In genomic region chr10:46550795-46551700, GRCh38 we compare ENCODE assay signal across 17 cellular contexts. TPM values are rescaled to one million over a fixed set of nuclear protein-coding genes. Genes with fewer than 3 reads are reported as not detected.
DNase-seq lines count a peak whose midpoint lies in the region; ATAC-seq and TF ChIP-seq lines count a peak whose summit lies in the region.
"Had no signal": no experiment of that assay in that cellular context is flagged by ENCODE, and none has a peak within 500 bp of the region (broad histone marks: within the 10 kb centered on the region; RNA-seq: fewer than 3 reads in every experiment).

No MANE protein-coding gene starts in this region.

- H4K5ac ChIP-seq in H9 (ENCODE audit: insufficient read length, low read depth, low read length), result no peak overlapping the region

- no peaks in the 10 kb centered on the region for H3K9me3 Mint-ChIP-seq in H9
- H3K9me3 Mint-ChIP-seq: activated T-helper 2 cell treated with anti-CD3 and anti-CD28 coated beads, Interferon-gamma antibody, Interleukin-2, Interleukin-4, amounts not matched to agents 10 μg/mL and 5 μg/mL and 100 μg/mL, durations not matched to agents 14 hours and 24 hours and 36 hours had no signal

- H3K27ac Mint-ChIP-seq in H9, result no peak overlapping the region
- H3K27ac Mint-ChIP-seq: activated T-helper 2 cell treated with anti-CD3 and anti-CD28 coated beads, Interferon-gamma antibody, Interleukin-2, Interleukin-4, amounts not matched to agents 10 μg/mL and 5 μg/mL and 100 μg/mL, durations not matched to agents 14 hours and 24 hours and 36 hours had no signal

- H3K27me3 ChIP-seq in H9 (ENCODE audit: insufficient read depth, low read length), result no peaks in the 10 kb centered on the region
- H3K27me3 ChIP-seq in osteoblast (ENCODE audit: insufficient read depth, low read length), result peaks cover 27% of the 10 kb centered on the region

- no peak overlapping the region for H3K27ac ChIP-seq in H9 (ENCODE audit: insufficient read length, low read depth, low read length)
- no peak overlapping the region for H3K27ac ChIP-seq in osteoblast (ENCODE audit: low read depth, low read length)
- no peak overlapping the region for H3K27ac ChIP-seq in substantia nigra (ENCODE audit: low read depth, low read length, poor library complexity, severe bottlenecking)
- H3K27ac ChIP-seq: BLaER1, epithelial cell of prostate, parathyroid adenoma had no signal

- no peak overlapping the region for H4K8ac ChIP-seq in H9 (replicated peaks; ENCODE audit: insufficient read length, low read depth, low read length)

- H3K4me2 ChIP-seq in H9 (ENCODE audit: insufficient read depth, insufficient read length, low read length) (no peak overlapping the region), osteoblast (ENCODE audit: insufficient read depth, low read length) (no peak overlapping the region)
- H3K4me2 ChIP-seq: BLaER1 had no signal

- no peak overlapping the region for H2BK15ac ChIP-seq in H9 (ENCODE audit: low read depth, low read length)

- no peak overlapping the region for H2BK12ac ChIP-seq in H9 (ENCODE audit: insufficient read length, low read depth, low read length)

- no peak overlapping the region for H4K91ac ChIP-seq in H9 (ENCODE audit: insufficient read length, low read depth, low read length)

- H2AFZ ChIP-seq in H9 (ENCODE audit: low read length), result no peak overlapping the region
- H2AFZ ChIP-seq in osteoblast (ENCODE audit: low read length), result no peak overlapping the region
- H2AFZ ChIP-seq: parathyroid adenoma had no signal

- H3K4me1 ChIP-seq in H9 (ENCODE audit: insufficient read depth, low read length) (peaks cover 4% of the 10 kb centered on the region; the same call in 1 of the 2 replicates), osteoblast (ENCODE audit: insufficient read depth, low read length) (no peaks in the 10 kb centered on the region)

- H3K14ac ChIP-seq in H9 (ENCODE audit: insufficient read depth, low read length), result no peak overlapping the region

- no peak overlapping the region for H3K23ac ChIP-seq in H9 (ENCODE audit: insufficient read length, low read depth, low read length)

- H2AK5ac ChIP-seq in H9 (ENCODE audit: insufficient read length, low read length), result no peak overlapping the region

- H2BK20ac ChIP-seq in H9 (ENCODE audit: low read depth, low read length, poor library complexity, severe bottlenecking), result no peak overlapping the region

- H2BK120ac ChIP-seq in H9 (ENCODE audit: low read depth, low read length, poor library complexity, severe bottlenecking), result no peak overlapping the region

- DNase-seq in AG08396 (ENCODE audit: low spot score) (peak; percentile 27), H9 (peak; percentile 25), ecto neural progenitor cell (ENCODE audit: low spot score) (peak; percentile 41), osteoblast (ENCODE audit: insufficient read length, low spot score, missing footprints) (peak; percentile 93), NOMO-1 treated with dmso at 0.1 percent for 144 hours (lab: John Stamatoyannopoulos, UW; ENCODE audit: unreplicated experiment) (no peak), substantia nigra (lab: John Stamatoyannopoulos, UW) (no peak), GF-D8 (lab: John Stamatoyannopoulos, UW) (no peak)
- DNase-seq: hypothalamus; NCI-H2029; SIG-M5; stimulated activated naive CD8-positive, alpha-beta T cell treated with anti-CD3 and anti-CD28 coated beads, Interleukin-15, Interleukin-2, amounts not matched to agents 100 U/mL and 50 U/mL, for 24 hours had no signal

- no peak overlapping the region for H2BK5ac ChIP-seq in H9 (ENCODE audit: insufficient read length, low read length)

- no peak overlapping the region for H3K18ac ChIP-seq in H9 (ENCODE audit: insufficient read length, low read depth, low read length)

- no peak overlapping the region for H3K4me3 ChIP-seq in osteoblast (ENCODE audit: insufficient read depth, low read length)
- H3K4me3 ChIP-seq: BLaER1 had no signal

- H3T11ph ChIP-seq in H9 (ENCODE audit: low read length), result no peak overlapping the region

- peaks cover 8% of the 10 kb centered on the region for H3K23me2 ChIP-seq in H9 (ENCODE audit: insufficient read length, low read depth, low read length, poor library complexity, severe bottlenecking)

- no peaks in the 10 kb centered on the region for H3K79me1 ChIP-seq in H9 (ENCODE audit: insufficient read depth, low read depth, low read length, poor library complexity, severe bottlenecking)

- H3K36me3 Mint-ChIP-seq in H9 (ENCODE audit: insufficient read depth in 1 of 3, low read depth in 3 of 3), result peaks cover 0 to 3% (median 0%) of the 10 kb centered on the region in 3 experiments; a peak in 1 of 7 replicates

- no peak overlapping the region for H3K4ac ChIP-seq in H9 (ENCODE audit: low read depth, low read length)

- no peak overlapping the region for H3K4me3 Mint-ChIP-seq in H9

- H3K9ac ChIP-seq in H9 (ENCODE audit: extremely low read depth, insufficient read length, low read length), result no peak overlapping the region
- H3K9ac ChIP-seq: BLaER1, parathyroid adenoma had no signal

- H3K4me1 Mint-ChIP-seq in H9, result peaks cover 0 to 5% of the 10 kb centered on the region in 2 experiments; a peak in 2 of 4 replicates

- H3K79me2 ChIP-seq in H9 (ENCODE audit: insufficient read depth, low read length) (no peaks in the 10 kb centered on the region), osteoblast (ENCODE audit: insufficient read depth, low read length) (no peaks in the 10 kb centered on the region)
- H3K79me2 ChIP-seq: parathyroid adenoma had no signal

- H3K27me3 Mint-ChIP-seq in H9 (ENCODE audit: low read depth), result no peaks in the 10 kb centered on the region

- no peak for TF ChIP-seq CTCF in H9 (conservative IDR thresholded peaks at IDR 0.05)
- no peak for TF ChIP-seq CTCF in osteoblast (IDR thresholded peaks at IDR 0.05; ENCODE audit: extremely low read depth, low read depth, low read length)

- no peak for ATAC-seq in HG03565 (IDR thresholded peaks at IDR 0.05; ENCODE audit: unreplicated experiment)
- ATAC-seq: stimulated activated naive CD8-positive, alpha-beta T cell treated with anti-CD3 and anti-CD28 coated beads, Interleukin-15, Interleukin-2, amounts not matched to agents 100 U/mL and 50 U/mL, for 24 hours had no signal

- H3K36me3 ChIP-seq in osteoblast (ENCODE audit: insufficient read depth, low read length), result no peaks in the 10 kb centered on the region
- H3K36me3 ChIP-seq: BLaER1 had no signal

- no CpG with 5 or more reads among the region's 8 CpGs for WGBS in H9 (ENCODE audit: extremely low coverage, insufficient read length, low lambda C conversion rate)

- no peaks in the 10 kb centered on the region for H4K20me1 ChIP-seq in H9 (ENCODE audit: control insufficient read depth, insufficient read depth, insufficient read length)
- no peaks in the 10 kb centered on the region for H4K20me1 ChIP-seq in osteoblast (ENCODE audit: insufficient read depth, low read length)
- H4K20me1 ChIP-seq: BLaER1 had no signal

- H3K56ac ChIP-seq in H9 (ENCODE audit: insufficient read length, low read depth, low read length), result no peak overlapping the region

- H3K9me3 ChIP-seq in H9 (ENCODE audit: control insufficient read depth, low read depth, low read length), result no peaks in the 10 kb centered on the region
- no peaks in the 10 kb centered on the region for H3K9me3 ChIP-seq in osteoblast (ENCODE audit: low read depth, low read length)
- H3K9me3 ChIP-seq: BLaER1 had no signal

RNA-seq across cellular contexts. Expression of gene GPRIN2, which starts 5.4 kb away (rescaled TPM):
- 10.1 and 10.5 TPM in 2 replicates for total RNA-seq in H9 (2021)
- not detected in 2 replicates for total RNA-seq in osteoblast
- total RNA-seq: activated T-helper 2 cell treated with anti-CD3 and anti-CD28 coated beads, Interferon-gamma antibody, Interleukin-2, Interleukin-4, amounts not matched to agents 10 μg/mL and 5 μg/mL and 100 μg/mL, durations not matched to agents 14 hours and 24 hours and 36 hours; LHCN-M2 had no signal

RNA-seq across cellular contexts. Expression of gene SYT15, which starts 27.9 kb away (rescaled TPM):
- total RNA-seq in H9 (2021) (0.59 and 0.81 TPM in 2 replicates), osteoblast (under 0.01 TPM in 2 replicates)

Comparison
In these comparisons a context has a peak if more than half of its experiments do, and no peak if none do; other contexts are left out.
1. DNase-seq: peak in AG08396 (single experiment), H9 (single experiment), ecto neural progenitor cell (single experiment) and osteoblast (single experiment); none in NOMO-1 treated with dmso at 0.1 percent for 144 hours (single experiment), substantia nigra (0 of 49) and GF-D8 (single experiment).
2. RNA of gene GPRIN2, which starts 5.4 kb away (total RNA-seq): 10.1 to 10.5 TPM in H9; not detected in osteoblast; every median in the first group is over 10 times any median in the second.